In genomic region chr1:63640633-63641567, GRCh38 we compare ENCODE assay signal across 28 cellular contexts. TPM values are rescaled to one million over a fixed set of nuclear protein-coding genes. Genes with fewer than 3 reads are reported as not detected.
A peak's percentile ranks its signal among the peaks of the same experiment; 100 is the strongest.
DNase-seq lines count a peak whose midpoint lies in the region; ATAC-seq and TF ChIP-seq lines count a peak whose summit lies in the region.
"Had no signal": no experiment of that assay in that cellular context is flagged by ENCODE, and none has a peak within 500 bp of the region (broad histone marks: within the 10 kb centered on the region; RNA-seq: fewer than 3 reads in every experiment).

No MANE protein-coding gene starts in this region.

- H3K4me1 ChIP-seq in colonic mucosa (no peaks in the 10 kb centered on the region), muscle layer of duodenum (ENCODE audit: control insufficient read depth in 1 of 2, insufficient read depth in 2 of 2, low read length in 2 of 2) (peaks cover 0 to 5% of the 10 kb centered on the region in 2 donors), mesendoderm (ENCODE audit: control insufficient read depth, low read depth, low read length) (no peaks in the 10 kb centered on the region)

- H3K36me3 ChIP-seq in colonic mucosa: no peaks in the 10 kb centered on the region
- peaks cover 16 to 31% of the 10 kb centered on the region in 2 donors for H3K36me3 ChIP-seq in muscle layer of duodenum (ENCODE audit: control insufficient read depth in 1 of 2, insufficient read depth in 2 of 2, low read length in 2 of 2)
- H3K36me3 ChIP-seq in mesendoderm (ENCODE audit: control insufficient read depth, insufficient read depth, low read length): peaks cover 11% of the 10 kb centered on the region

- peaks cover 80% of the 10 kb centered on the region for H3K36me3 Mint-ChIP-seq in T-cell

- H3K23ac ChIP-seq in mesendoderm (ENCODE audit: low read length): no peak overlapping the region

- no peaks in the 10 kb centered on the region for H3K27me3 ChIP-seq in colonic mucosa
- H3K27me3 ChIP-seq in muscle layer of duodenum (ENCODE audit: low read depth, low read length): no peaks in the 10 kb centered on the region
- H3K27me3 ChIP-seq in mesendoderm (ENCODE audit: insufficient read depth, low read length, poor library complexity): no peaks in the 10 kb centered on the region
- H3K27me3 ChIP-seq: Peyer's patch, sigmoid colon had no signal

- no peaks in the 10 kb centered on the region for H3K79me1 ChIP-seq in mesendoderm (ENCODE audit: low read length)

- no peak overlapping the region for H3K18ac ChIP-seq in mesendoderm (ENCODE audit: low read length)

- no peak overlapping the region for H3K4me2 ChIP-seq in mesendoderm (ENCODE audit: low read length)

- TF ChIP-seq CTCF in colonic mucosa (IDR thresholded peaks at IDR 0.05): no peak

- no peak overlapping the region for H4K5ac ChIP-seq in mesendoderm (ENCODE audit: low read length)

- no peak overlapping the region for H3K4me3 Mint-ChIP-seq in T-cell
- H3K4me3 Mint-ChIP-seq: activated T-cell treated with anti-CD3 and anti-CD28 coated beads, Interleukin-2, amount 50 U/mL, for 72 hours; brain; H9 had no signal

- H2BK5ac ChIP-seq in mesendoderm (ENCODE audit: low read length): no peak overlapping the region

- no peak overlapping the region for H2AK5ac ChIP-seq in mesendoderm (ENCODE audit: low read length)

- no peak overlapping the region for H2BK120ac ChIP-seq in mesendoderm (ENCODE audit: low read depth, low read length)

- no peak overlapping the region for H3K56ac ChIP-seq in mesendoderm (ENCODE audit: low read length)

- H3K9me3 ChIP-seq in colonic mucosa: no peaks in the 10 kb centered on the region
- no peaks in the 10 kb centered on the region for H3K9me3 ChIP-seq in muscle layer of duodenum (ENCODE audit: control insufficient read depth in 1 of 2, low read length in 2 of 2)
- H3K9me3 ChIP-seq: Peyer's patch, sigmoid colon had no signal

- H4K8ac ChIP-seq in mesendoderm (ENCODE audit: low read depth, low read length): no peak overlapping the region

- peak overlapping the region; percentile 59 for H3K27ac ChIP-seq in colonic mucosa
- peak overlapping the region; percentile 6 for H3K27ac ChIP-seq in muscle layer of duodenum (ENCODE audit: low read length)
- H3K27ac ChIP-seq in mesendoderm (ENCODE audit: low read depth, low read length): no peak overlapping the region
- H3K27ac ChIP-seq: 22Rv1, coronary artery, sigmoid colon, SK-N-MC had no signal

- no peaks in the 10 kb centered on the region for H3K79me2 ChIP-seq in mesendoderm (ENCODE audit: control insufficient read depth, insufficient read depth, low read length)

- no peak overlapping the region for H3K9ac ChIP-seq in colonic mucosa (ENCODE audit: low read depth in 2 of 2, low read length in 2 of 2)
- H3K9ac ChIP-seq in mesendoderm (ENCODE audit: low read length): no peak overlapping the region

- no peak overlapping the region for H3K27ac Mint-ChIP-seq in T-cell
- H3K27ac Mint-ChIP-seq: activated naive CD4-positive, alpha-beta T cell treated with anti-CD3 and anti-CD28 coated beads, Interleukin-2, amount 50 U/mL, for 72 hours; H9 had no signal

- POLR2A ChIA-PET in T-cell (lab: Charles Lee): interaction anchor here (0.6 kb wide), 3 partner anchors 240 to 1435 kb away, joined by 3 to 4 read pairs (median 3); no protein-coding TSS in a partner anchor

- ATAC-seq in T-cell (replicated peaks in 1 of 4) (no peak), GM19452 (IDR thresholded peaks at IDR 0.05; ENCODE audit: unreplicated experiment) (no peak), HG03095 (IDR thresholded peaks at IDR 0.05; ENCODE audit: unreplicated experiment) (no peak)
- ATAC-seq: activated naive CD4-positive, alpha-beta T cell treated with anti-CD3 and anti-CD28 coated beads, Interleukin-2, amount 50 U/mL, for 72 hours; activated T-cell treated with anti-CD3 and anti-CD28 coated beads, Interleukin-2, amount 50 U/mL, for 72 hours; GM12878; stimulated activated naive CD8-positive, alpha-beta T cell treated with anti-CD3 and anti-CD28 coated beads, Interleukin-15, Interleukin-2, amounts not matched to agents 100 U/mL and 50 U/mL, for 24 hours had no signal

- no peak overlapping the region for H3K4ac ChIP-seq in mesendoderm (ENCODE audit: low read depth, low read length)

- H3K4me3 ChIP-seq in colonic mucosa (no peak overlapping the region), muscle layer of duodenum (ENCODE audit: low read depth in 1 of 2, low read length in 2 of 2) (no peak overlapping the region), mesendoderm (ENCODE audit: low read length) (no peak overlapping the region)
- H3K4me3 ChIP-seq: coronary artery, GM12878, Peyer's patch, sigmoid colon, SK-N-MC had no signal

- peaks cover 0 to 8% (median 0%) of the 10 kb centered on the region in 3 donors for H3K4me1 Mint-ChIP-seq in T-cell

- CTCF ChIA-PET in T-cell (lab: Charles Lee): no interaction called here

- no peaks in the 10 kb centered on the region for H3K27me3 Mint-ChIP-seq in T-cell

- intact Hi-C loops in colonic mucosa (cut with DNase I): no loop called here

- DNase-seq in SIG-M5 treated with dmso at 0.1 percent for 504 hours (lab: John Stamatoyannopoulos, UW; ENCODE audit: unreplicated experiment) (peak; percentile 22), SIG-M5 (lab: John Stamatoyannopoulos, UW) (no peak), colonic mucosa (peak; percentile 46), T-cell (no peak), mesendoderm (no peak)
- DNase-seq: activated CD4-positive, CD25-positive, alpha-beta regulatory T cell treated with anti-CD3 and anti-CD28 coated beads, Interleukin-2, amount 50 U/mL, for 72 hours; activated T-cell treated with anti-CD3 and anti-CD28 coated beads, Interleukin-2, amount 50 U/mL, for 72 hours; GDM1; H9; hippocampal formation; kidney glomerular epithelial cell; NCI-H1694; NCI-H774; nucleus accumbens; Peyer's patch; sigmoid colon; stimulated activated naive CD8-positive, alpha-beta T cell treated with anti-CD3 and anti-CD28 coated beads, Interleukin-15, Interleukin-2, amounts not matched to agents 100 U/mL and 50 U/mL, for 24 hours; T1000; trophoblast cell had no signal

- H2BK15ac ChIP-seq in mesendoderm (replicated peaks; ENCODE audit: low read depth): no peak overlapping the region

- no CpG with 5 or more reads among the region's 4 CpGs for WGBS in mesendoderm (ENCODE audit: extremely low coverage, insufficient coverage, low lambda C conversion rate)

- no peaks in the 10 kb centered on the region for H3K9me3 Mint-ChIP-seq in T-cell
- H3K9me3 Mint-ChIP-seq: activated naive CD4-positive, alpha-beta T cell treated with anti-CD3 and anti-CD28 coated beads, Interleukin-2, amount 50 U/mL, for 72 hours; activated T-cell treated with anti-CD3 and anti-CD28 coated beads, Interleukin-2, amount 50 U/mL, for 72 hours; H9 had no signal

RNA-seq across cellular contexts. Expression of gene PGM1, which starts 47.7 kb away (rescaled TPM):
- total RNA-seq in colonic mucosa (100 to 1,000 TPM; 104 to 146 TPM), T-cell (10 to 100 TPM; 12.2 to 17.3 (median 15.5) TPM)
- 46.0 TPM for polyA plus RNA-seq in mesendoderm (2013, experiment 1 of 2)
- 47.9 TPM for polyA plus RNA-seq in mesendoderm (2013, experiment 2 of 2)

Comparison
In these comparisons a context has a peak if more than half of its experiments do, and no peak if none do; other contexts are left out.
1. DNase-seq: peak in SIG-M5 treated with dmso at 0.1 percent for 504 hours (single experiment) and colonic mucosa (single experiment); none in SIG-M5 (single experiment), T-cell (0 of 34) and mesendoderm (single experiment).
2. RNA of gene PGM1, which starts 47.7 kb away (total RNA-seq): 104 to 146 TPM in colonic mucosa; 12.2 to 17.3 TPM in T-cell; every median in the first group is over 4 times any median in the second.